ENCODE assay signal across 32 cellular contexts in genomic region chr3:173289072-173289471, GRCh38.
"Had no signal": no experiment of that assay in that cellular context is flagged by ENCODE, and none has a peak within 500 bp of the region (broad histone marks: within the 10 kb centered on the region; RNA-seq: fewer than 3 reads in every experiment).

No MANE protein-coding gene starts in this region.

- H3K4me1 ChIP-seq: adrenal gland, ascending aorta had no signal

- ATAC-seq: activated CD8-positive, alpha-beta T cell treated with anti-CD3 and anti-CD28 coated beads for 36 hours; activated naive CD4-positive, alpha-beta T cell treated with anti-CD3 and anti-CD28 coated beads, Interleukin-2, amount 50 U/mL, for 72 hours; activated T-cell treated with anti-CD3 and anti-CD28 coated beads, Interleukin-2, amount 50 U/mL, for 4 hours; activated T-cell treated with anti-CD3 and anti-CD28 coated beads, Interleukin-2, amount 50 U/mL, for 72 hours; activated T-helper 17 cell treated with anti-CD3 and anti-CD28 coated beads, Interleukin-2, amount 50 U/mL, for 72 hours had no signal

- DNase-seq: activated B cell treated with CpG ODN at 0.5 μM for 24 hours; activated CD4-positive, alpha-beta memory T cell treated with anti-CD3 and anti-CD28 coated beads for 36 hours; activated CD4-positive, alpha-beta T cell treated with anti-CD3 and anti-CD28 coated beads for 4 hours; activated CD4-positive, alpha-beta T cell treated with anti-CD3 and anti-CD28 coated beads, Interleukin-2, amount 10 ng/mL, durations not matched to agents 24 days and 14 days; activated CD4-positive, alpha-beta T cell treated with anti-CD3 and anti-CD28 coated beads, Interleukin-2, amount 50 U/mL, for 1 hour; activated CD4-positive, alpha-beta T cell treated with anti-CD3 and anti-CD28 coated beads, Interleukin-2, amount 50 U/mL, for 4 hours; activated CD4-positive, CD25-positive, alpha-beta regulatory T cell treated with anti-CD3 and anti-CD28 coated beads, Interleukin-2, amount 50 U/mL, for 72 hours; activated CD8-positive, alpha-beta memory T cell treated with anti-CD3 and anti-CD28 coated beads, Interleukin-2, amount 50 U/mL, for 4 hours; activated CD8-positive, alpha-beta T cell treated with anti-CD3 and anti-CD28 coated beads for 36 hours; activated effector memory CD4-positive, alpha-beta T cell treated with anti-CD3 and anti-CD28 coated beads, Interleukin-2, amount 50 U/mL, for 16 hours; activated gamma-delta T cell treated with Interleukin-2 at 50 U/mL for 16 hours; activated naive CD4-positive, alpha-beta T cell; activated naive CD4-positive, alpha-beta T cell treated with anti-CD3 and anti-CD28 coated beads for 36 hours; activated naive CD4-positive, alpha-beta T cell treated with anti-CD3 and anti-CD28 coated beads, Interleukin-2, amount 50 U/mL, for 16 hours; activated naive CD8-positive, alpha-beta T cell treated with anti-CD3 and anti-CD28 coated beads for 36 hours; activated T-cell treated with anti-CD3 and anti-CD28 coated beads for 4 hours; activated T-cell treated with anti-CD3 and anti-CD28 coated beads, Interleukin-2, amount 50 U/mL, for 1 hour; activated T-cell treated with anti-CD3 and anti-CD28 coated beads, Interleukin-2, amount 50 U/mL, for 4 hours; activated T-cell treated with anti-CD3 and anti-CD28 coated beads, Interleukin-2, amount 50 U/mL, for 72 hours; adrenal gland; amniotic stem cell; caudate nucleus; cerebellar nuclear complex; T-helper 2 cell; T-helper 9 cell had no signal

- H3K4me3 ChIP-seq: adrenal gland, ascending aorta, cardiac muscle cell had no signal

- FAIRE-seq: bronchial epithelial cell, TTC549 had no signal

- H3K27ac ChIP-seq: adrenal gland, ascending aorta, cardiac muscle cell, VCaP had no signal

- H3K36me3 ChIP-seq: adrenal gland, ascending aorta, cardiac muscle cell had no signal

- H3K27me3 ChIP-seq: adrenal gland, ascending aorta, cardiac muscle cell had no signal

- H3K9me3 ChIP-seq: adrenal gland had no signal
